17 cellular contexts compared by ENCODE assay signal in genomic region chr13:100602472-100603142, GRCh38.
"Had no signal": no experiment of that assay in that cellular context is flagged by ENCODE, and none has a peak within 500 bp of the region (broad histone marks: within the 10 kb centered on the region; RNA-seq: fewer than 3 reads in every experiment).

No MANE protein-coding gene starts in this region.

- H3K9me3 ChIP-seq: ascending aorta, esophagus squamous epithelium, gastrocnemius medialis, heart left ventricle, right atrium auricular region had no signal

- H3K27ac Mint-ChIP-seq: activated naive CD4-positive, alpha-beta T cell treated with anti-CD3 and anti-CD28 coated beads, Interleukin-2, amount 10 ng/mL, durations not matched to agents 7 days and 5 days; activated T-helper 2 cell treated with anti-CD3 and anti-CD28 coated beads, Interferon-gamma antibody, Interleukin-2, Interleukin-4, amounts not matched to agents 10 μg/mL and 5 μg/mL and 100 μg/mL, durations not matched to agents 14 hours and 24 hours and 36 hours had no signal

- H3K36me3 Mint-ChIP-seq: naive B cell had no signal

- H3K27me3 Mint-ChIP-seq: activated naive CD4-positive, alpha-beta T cell treated with anti-CD3 and anti-CD28 coated beads, Interleukin-2, amount 10 ng/mL, durations not matched to agents 7 days and 5 days; naive B cell had no signal

- DNase-seq: activated naive CD4-positive, alpha-beta T cell treated with anti-CD3 and anti-CD28 coated beads, Interleukin-2, amount 10 ng/mL, durations not matched to agents 7 days and 5 days; esophagus squamous epithelium; gastrocnemius medialis; heart left ventricle; mammary epithelial cell; naive B cell; small intestine; stimulated activated CD4-positive, alpha-beta T cell treated with anti-CD3 and anti-CD28 coated beads, Interleukin-4, amount 100 ng/mL, for 4 hours; stimulated activated CD8-positive, alpha-beta memory T cell treated with anti-CD3 and anti-CD28 coated beads, Interleukin-4, amount 100 ng/mL, for 48 hours; stimulated activated naive CD4-positive, alpha-beta T cell treated with Interleukin-2 at 50 U/mL for 16 hours; SW 1271; trophoblast cell had no signal

- H3K4me3 Mint-ChIP-seq: activated naive CD4-positive, alpha-beta T cell treated with anti-CD3 and anti-CD28 coated beads, Interleukin-2, amount 10 ng/mL, durations not matched to agents 7 days and 5 days; naive B cell had no signal

- H3K4me1 Mint-ChIP-seq: activated naive CD4-positive, alpha-beta T cell treated with anti-CD3 and anti-CD28 coated beads, Interleukin-2, amount 10 ng/mL, durations not matched to agents 7 days and 5 days had no signal

- H3K4me3 ChIP-seq: ascending aorta, cardiac muscle cell, esophagus squamous epithelium, gastrocnemius medialis, heart left ventricle, right atrium auricular region had no signal

- ATAC-seq: activated CD4-positive, CD25-positive, alpha-beta regulatory T cell treated with anti-CD3 and anti-CD28 coated beads, Interleukin-2, amount 50 U/mL, for 24 hours; gastrocnemius medialis; heart left ventricle had no signal

- H3K4me1 ChIP-seq: ascending aorta, gastrocnemius medialis, right atrium auricular region had no signal

- H3K9me3 Mint-ChIP-seq: activated naive CD4-positive, alpha-beta T cell treated with anti-CD3 and anti-CD28 coated beads, Interleukin-2, amount 10 ng/mL, durations not matched to agents 7 days and 5 days; activated T-helper 2 cell treated with anti-CD3 and anti-CD28 coated beads, Interferon-gamma antibody, Interleukin-2, Interleukin-4, amounts not matched to agents 10 μg/mL and 5 μg/mL and 100 μg/mL, durations not matched to agents 14 hours and 24 hours and 36 hours; naive B cell had no signal

- H3K27me3 ChIP-seq: ascending aorta, cardiac muscle cell, esophagus squamous epithelium, gastrocnemius medialis, heart left ventricle, right atrium auricular region had no signal

- H3K27ac ChIP-seq: ascending aorta, cardiac muscle cell, esophagus squamous epithelium, gastrocnemius medialis, heart left ventricle, right atrium auricular region had no signal

- H3K36me3 ChIP-seq: ascending aorta, right atrium auricular region had no signal
